Comparison of ENCODE assay signal across 12 cellular contexts in the genomic region with DNA sequence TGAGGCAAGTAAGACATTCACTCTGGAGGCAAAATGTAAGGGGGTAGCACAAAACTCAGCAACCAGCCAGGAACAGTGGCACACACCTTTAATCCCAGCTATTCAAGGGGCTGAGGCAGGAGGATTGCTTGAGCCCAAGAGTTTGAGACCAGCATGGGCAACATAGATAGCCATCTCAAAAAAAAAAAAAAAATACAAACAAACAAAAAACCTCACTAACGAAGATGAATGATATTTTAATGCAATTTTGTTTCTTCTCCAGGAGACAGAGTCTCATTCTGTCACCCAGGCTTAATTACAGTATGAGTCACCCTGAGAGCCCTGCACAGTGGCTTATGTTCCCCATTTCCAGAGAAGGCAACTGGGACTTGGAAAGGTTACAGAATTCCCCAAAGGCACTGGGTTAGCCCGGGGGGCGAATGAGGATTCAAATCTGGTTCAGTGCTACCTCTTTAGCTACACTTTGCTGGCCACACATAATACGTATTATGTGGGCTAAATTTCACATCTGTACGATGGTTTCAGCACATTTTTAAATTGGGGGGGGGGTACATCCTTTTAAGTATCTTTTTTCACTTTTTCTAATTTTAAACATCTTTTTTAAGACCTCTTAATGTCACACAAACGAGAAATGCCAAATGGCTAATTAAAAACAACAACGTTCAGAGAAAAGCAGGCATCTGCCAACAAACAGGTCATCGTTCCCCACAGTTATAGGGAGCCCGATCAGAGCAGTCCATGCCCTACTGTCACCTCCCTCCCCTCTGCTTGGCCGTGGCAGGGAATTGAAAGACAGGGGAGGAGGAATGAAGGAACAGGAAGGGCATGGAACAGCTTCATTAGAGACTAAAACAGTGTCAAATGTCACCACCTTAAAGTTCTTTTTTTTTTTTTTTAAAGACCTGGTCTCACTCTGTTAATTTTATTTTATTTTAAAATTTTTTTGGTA. TPM values are rescaled to one million over a fixed set of nuclear protein-coding genes. Genes with fewer than 3 reads are reported as not detected.
DNase-seq lines count a peak whose midpoint lies in the region; ATAC-seq lines count a peak whose summit lies in the region.
"Had no signal": no experiment of that assay in that cellular context is flagged by ENCODE, and none has a peak within 500 bp of the region (broad histone marks: within the 10 kb centered on the region; RNA-seq: fewer than 3 reads in every experiment).

No MANE protein-coding gene starts in this region.

- no peak for ATAC-seq in HG03354 (IDR thresholded peaks at IDR 0.05; ENCODE audit: poor library complexity, severe bottlenecking, unreplicated experiment)
- ATAC-seq in HG03460 (IDR thresholded peaks at IDR 0.05; ENCODE audit: unreplicated experiment) = no peak
- ATAC-seq: right lobe of liver had no signal

- no peak overlapping the region for H3K4me3 ChIP-seq in SJCRH30
- no peak overlapping the region for H3K4me3 ChIP-seq in effector memory CD4-positive, alpha-beta T cell (ENCODE audit: insufficient read depth, low read depth, low read length, poor library complexity, severe bottlenecking)
- H3K4me3 ChIP-seq: right lobe of liver had no signal

- DNase-seq in CD1c-positive myeloid dendritic cell (ENCODE audit: extremely low spot score) (peak; percentile 63), Kasumi-1 (lab: John Stamatoyannopoulos, UW) (peak; percentile 10 to 33), SJCRH30 (peak; percentile 90 to 98), kidney tubule cell (ENCODE audit: low spot score) (peak; percentile 24), retina (no peak)
- DNase-seq in effector memory CD4-positive, alpha-beta T cell = no peak
- DNase-seq: CD4-positive, alpha-beta T cell; NCI-H1436; right lobe of liver had no signal

- peaks cover 46% of the 10 kb centered on the region for H3K4me1 ChIP-seq in SJCRH30
- no peaks in the 10 kb centered on the region for H3K4me1 ChIP-seq in effector memory CD4-positive, alpha-beta T cell (ENCODE audit: control insufficient read depth, insufficient read depth, low read length, poor library complexity, severe bottlenecking)
- H3K4me1 ChIP-seq: right lobe of liver had no signal

- peak overlapping the region; percentile 78 for H3K27ac ChIP-seq in SJCRH30
- no peak overlapping the region for H3K27ac ChIP-seq in effector memory CD4-positive, alpha-beta T cell (ENCODE audit: insufficient read depth, low read length, poor library complexity, severe bottlenecking)
- H3K27ac ChIP-seq: right lobe of liver had no signal

- no peaks in the 10 kb centered on the region for H3K9me3 ChIP-seq in SJCRH30 (replicated peaks)
- H3K9me3 ChIP-seq in effector memory CD4-positive, alpha-beta T cell (ENCODE audit: control insufficient read depth, low read length) = no peaks in the 10 kb centered on the region
- H3K9me3 ChIP-seq: right lobe of liver had no signal

- no peaks in the 10 kb centered on the region for H3K27me3 ChIP-seq in SJCRH30
- H3K27me3 ChIP-seq in effector memory CD4-positive, alpha-beta T cell (replicated peaks; ENCODE audit: control insufficient read depth, insufficient read depth, low read length, poor library complexity, severe bottlenecking) = no peaks in the 10 kb centered on the region
- H3K27me3 ChIP-seq: right lobe of liver had no signal

- no peaks in the 10 kb centered on the region for H3K36me3 ChIP-seq in SJCRH30
- H3K36me3 ChIP-seq in effector memory CD4-positive, alpha-beta T cell (ENCODE audit: control insufficient read depth, insufficient read depth, low read length) = no peaks in the 10 kb centered on the region
- H3K36me3 ChIP-seq: right lobe of liver had no signal

RNA-seq across cellular contexts. Expression of a gene that starts 3.5 kb away (rescaled TPM):
- total RNA-seq in SJCRH30 (2014; rRNA removed; shearing (Covaris generic)) = 0.55 TPM in 1 of 2 replicates, not detected in the other
- total RNA-seq: CD4-positive, alpha-beta T cell; fibroblast of villous mesenchyme; right lobe of liver had no signal

RNA-seq across cellular contexts. Expression of a gene that starts 15.9 kb away (rescaled TPM):
- total RNA-seq in SJCRH30 (2014; rRNA removed; shearing (Covaris generic)) = 18.3 and 24.2 TPM in 2 replicates
- total RNA-seq: CD4-positive, alpha-beta T cell; fibroblast of villous mesenchyme; right lobe of liver had no signal

RNA-seq across cellular contexts. Expression of a gene that starts 21.8 kb away (rescaled TPM):
- 0.12 and 0.28 TPM in 2 replicates for total RNA-seq in SJCRH30 (2014; rRNA removed; shearing (Covaris generic))
- total RNA-seq: fibroblast of villous mesenchyme, right lobe of liver had no signal

RNA-seq across cellular contexts. Expression of a gene that starts 50.4 kb away (rescaled TPM):
- 203 and 208 TPM in 2 replicates for total RNA-seq in SJCRH30 (2014; rRNA removed; shearing (Covaris generic))

Comparison
In these comparisons a context has a peak if more than half of its experiments do, and no peak if none do; other contexts are left out.
1. DNase-seq: peak in CD1c-positive myeloid dendritic cell (single experiment), Kasumi-1 (2 of 2), SJCRH30 (2 of 2) and kidney tubule cell (single experiment); none in retina (single experiment) and effector memory CD4-positive, alpha-beta T cell (0 of 3).